21 cellular contexts compared by ENCODE assay signal in the genomic region with DNA sequence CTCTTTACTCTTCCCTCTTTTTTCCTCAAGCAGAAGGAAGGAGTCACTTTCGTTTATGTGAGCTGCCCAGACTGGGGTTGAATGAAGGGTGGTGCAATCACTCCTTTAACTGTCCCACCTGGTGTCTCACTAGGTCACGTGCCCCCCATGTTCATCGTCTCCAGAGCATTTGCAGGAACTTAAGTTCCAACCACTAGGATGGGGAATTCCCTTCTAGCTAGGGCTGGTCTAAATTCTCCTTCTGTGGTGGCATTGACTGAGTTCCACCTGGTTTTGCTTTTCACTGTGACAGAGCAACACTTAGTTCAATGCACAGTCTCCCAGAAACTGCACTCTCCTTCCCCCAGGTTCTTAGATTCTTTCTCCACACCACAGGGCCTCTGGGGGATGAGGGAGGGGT. TPM values are rescaled to one million over a fixed set of nuclear protein-coding genes. Genes with fewer than 3 reads are reported as not detected.
DNase-seq lines count a peak whose midpoint lies in the region; ATAC-seq, FAIRE-seq and TF ChIP-seq lines count a peak whose summit lies in the region.
"Had no signal": no experiment of that assay in that cellular context is flagged by ENCODE, and none has a peak within 500 bp of the region (broad histone marks: within the 10 kb centered on the region; RNA-seq: fewer than 3 reads in every experiment).

No MANE protein-coding gene starts in this region.

- peak overlapping the region; percentile 65 for H3K27ac Mint-ChIP-seq in activated naive CD8-positive, alpha-beta T cell treated with anti-CD3 and anti-CD28 coated beads for 36 hours
- H3K27ac Mint-ChIP-seq in activated naive CD8-positive, alpha-beta T cell treated with anti-CD3 and anti-CD28 coated beads, Interleukin-2, amount 50 U/mL, for 24 hours = no peak overlapping the region

- no peaks in the 10 kb centered on the region for H3K27me3 Mint-ChIP-seq in activated naive CD8-positive, alpha-beta T cell treated with anti-CD3 and anti-CD28 coated beads for 36 hours
- H3K27me3 Mint-ChIP-seq in activated naive CD8-positive, alpha-beta T cell treated with anti-CD3 and anti-CD28 coated beads, Interleukin-2, amount 50 U/mL, for 24 hours = no peaks in the 10 kb centered on the region
- H3K27me3 Mint-ChIP-seq: CD4-positive, CD25-positive, alpha-beta regulatory T cell had no signal

- H3K27ac ChIP-seq in coronary artery = no peak overlapping the region
- H3K27ac ChIP-seq: A549, pancreas had no signal

- H3K4me3 ChIP-seq in coronary artery = no peak overlapping the region
- H3K4me3 ChIP-seq: A549, pancreas had no signal

- no peak for ATAC-seq in activated naive CD8-positive, alpha-beta T cell treated with anti-CD3 and anti-CD28 coated beads, Interleukin-2, amount 50 U/mL, for 24 hours
- ATAC-seq in GM21786 (IDR thresholded peaks at IDR 0.05; ENCODE audit: unreplicated experiment) = peak; percentile 51
- peak; percentile 57 for ATAC-seq in HG03354 (IDR thresholded peaks at IDR 0.05; ENCODE audit: poor library complexity, severe bottlenecking, unreplicated experiment)
- ATAC-seq: A549, left lobe of liver, pancreas had no signal

- H3K4me3 Mint-ChIP-seq in activated naive CD8-positive, alpha-beta T cell treated with anti-CD3 and anti-CD28 coated beads for 36 hours = no peak overlapping the region
- H3K4me3 Mint-ChIP-seq in activated naive CD8-positive, alpha-beta T cell treated with anti-CD3 and anti-CD28 coated beads, Interleukin-2, amount 50 U/mL, for 24 hours = no peak overlapping the region
- H3K4me3 Mint-ChIP-seq: CD4-positive, CD25-positive, alpha-beta regulatory T cell; H9 had no signal

- no peak for DNase-seq in activated naive CD8-positive, alpha-beta T cell treated with anti-CD3 and anti-CD28 coated beads for 36 hours
- DNase-seq in activated naive CD8-positive, alpha-beta T cell treated with anti-CD3 and anti-CD28 coated beads, Interleukin-2, amount 50 U/mL, for 24 hours = no peak
- DNase-seq in urothelium cell line (ENCODE audit: low spot score) (no peak), coronary artery (ENCODE audit: low spot score) (no peak), epidermal melanocyte (ENCODE audit: insufficient read length, low spot score) (no peak)
- DNase-seq in stimulated activated CD4-positive, alpha-beta T cell treated with anti-CD3 and anti-CD28 coated beads, Interleukin-4, amount 100 ng/mL, for 1 hour = no peak
- DNase-seq: activated CD4-positive, alpha-beta T cell treated with anti-CD3 and anti-CD28 coated beads, Interleukin-2, amount 50 U/mL, for 4 hours; activated T-cell treated with anti-CD3 and anti-CD28 coated beads, Interleukin-2, amount 50 U/mL, for 48 hours; CD4-positive, CD25-positive, alpha-beta regulatory T cell; cerebellar nuclear complex; DMS79; foreskin fibroblast; H9; NCI-H1694; NCI-H510A; pancreas; stimulated activated CD4-positive, alpha-beta T cell treated with anti-CD3 and anti-CD28 coated beads, Interleukin-4, amount 100 ng/mL, for 24 hours had no signal

- no peak for TF ChIP-seq CTCF in coronary artery (IDR thresholded peaks at IDR 0.05)

- FAIRE-seq in urothelium cell line (lab: Jason Lieb, UNC) = peak; percentile 17
- FAIRE-seq: A549, pancreas had no signal

- peaks cover 13% of the 10 kb centered on the region for H3K4me1 Mint-ChIP-seq in activated naive CD8-positive, alpha-beta T cell treated with anti-CD3 and anti-CD28 coated beads for 36 hours
- peaks cover 13% of the 10 kb centered on the region for H3K4me1 Mint-ChIP-seq in activated naive CD8-positive, alpha-beta T cell treated with anti-CD3 and anti-CD28 coated beads, Interleukin-2, amount 50 U/mL, for 24 hours

- no peaks in the 10 kb centered on the region for H3K9me3 Mint-ChIP-seq in activated naive CD8-positive, alpha-beta T cell treated with anti-CD3 and anti-CD28 coated beads for 36 hours
- H3K9me3 Mint-ChIP-seq in activated naive CD8-positive, alpha-beta T cell treated with anti-CD3 and anti-CD28 coated beads, Interleukin-2, amount 50 U/mL, for 24 hours = no peaks in the 10 kb centered on the region
- H3K9me3 Mint-ChIP-seq: CD4-positive, CD25-positive, alpha-beta regulatory T cell; H9 had no signal

- H3K36me3 Mint-ChIP-seq in activated naive CD8-positive, alpha-beta T cell treated with anti-CD3 and anti-CD28 coated beads for 36 hours = peaks cover 24% of the 10 kb centered on the region
- peaks cover 19% of the 10 kb centered on the region for H3K36me3 Mint-ChIP-seq in activated naive CD8-positive, alpha-beta T cell treated with anti-CD3 and anti-CD28 coated beads, Interleukin-2, amount 50 U/mL, for 24 hours (ENCODE audit: low read depth)

RNA-seq across cellular contexts. Expression of gene FANCM, which starts 9.5 kb away (rescaled TPM):
- total RNA-seq in activated naive CD8-positive, alpha-beta T cell treated with anti-CD3 and anti-CD28 coated beads for 36 hours = 10 to 100 TPM; 11.4 to 13.3 TPM

RNA-seq across cellular contexts. Expression of gene FKBP3, which starts 10.9 kb away (rescaled TPM):
- 10 to 100 TPM; 70.2 to 75.6 TPM for total RNA-seq in activated naive CD8-positive, alpha-beta T cell treated with anti-CD3 and anti-CD28 coated beads for 36 hours
